13 cellular contexts compared by ENCODE assay signal in the genomic region with DNA sequence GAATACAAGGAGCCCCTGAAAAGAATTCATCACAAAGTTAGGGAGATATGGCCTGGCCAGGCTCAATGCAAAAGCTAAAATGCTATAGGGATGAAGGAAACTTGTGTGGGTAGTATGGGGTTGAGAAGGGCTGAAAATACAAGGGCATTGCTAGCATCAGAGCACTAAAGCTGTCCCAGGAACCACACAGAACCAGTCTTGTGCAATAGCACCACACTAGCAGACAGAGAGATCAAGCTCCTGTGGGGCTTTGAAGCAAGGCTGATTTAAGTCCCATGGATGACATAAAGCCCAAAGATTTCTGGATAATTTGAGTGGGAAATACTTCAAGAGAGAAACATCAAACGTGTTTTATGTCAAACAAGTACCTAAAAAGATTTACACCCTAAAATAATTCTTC.
"Had no signal": no experiment of that assay in that cellular context is flagged by ENCODE, and none has a peak within 500 bp of the region (broad histone marks: within the 10 kb centered on the region; RNA-seq: fewer than 3 reads in every experiment).

No MANE protein-coding gene starts in this region.

- H3K27ac Mint-ChIP-seq: activated naive CD8-positive, alpha-beta T cell treated with anti-CD3 and anti-CD28 coated beads for 36 hours had no signal

- H3K4me3 ChIP-seq: stomach, thoracic aorta had no signal

- H3K4me3 Mint-ChIP-seq: activated naive CD8-positive, alpha-beta T cell treated with anti-CD3 and anti-CD28 coated beads for 36 hours had no signal

- DNase-seq: activated CD4-positive, alpha-beta T cell treated with anti-CD3 and anti-CD28 coated beads, Interleukin-2, amount 50 U/mL, for 1 hour; activated effector memory CD4-positive, alpha-beta T cell treated with anti-CD3 and anti-CD28 coated beads, Interleukin-2, amount 50 U/mL, for 16 hours; activated naive CD8-positive, alpha-beta T cell treated with anti-CD3 and anti-CD28 coated beads for 36 hours; activated T-cell treated with anti-CD3 and anti-CD28 coated beads, Interleukin-2, amount 50 U/mL, for 1 hour; cerebellar nuclear complex; glutamatergic neuron; stimulated activated CD4-positive, alpha-beta T cell treated with anti-CD3 and anti-CD28 coated beads, Interleukin-15, amount 100 ng/mL, for 24 hours; stimulated activated CD4-positive, alpha-beta T cell treated with anti-CD3 and anti-CD28 coated beads, Interleukin-4, amount 100 ng/mL, for 24 hours; T1000 had no signal

- ATAC-seq: left lobe of liver had no signal

- H3K27me3 ChIP-seq: neutrophil, stomach had no signal

- H3K27ac ChIP-seq: neutrophil, stomach, thoracic aorta had no signal

- H3K9me3 ChIP-seq: neutrophil, stomach, thoracic aorta had no signal

- H3K27me3 Mint-ChIP-seq: activated naive CD8-positive, alpha-beta T cell treated with anti-CD3 and anti-CD28 coated beads for 36 hours had no signal

- H3K36me3 ChIP-seq: neutrophil, stomach, thoracic aorta had no signal
